9 cellular contexts compared by ENCODE assay signal in genomic region chr4:114132830-114133229, GRCh38.
DNase-seq lines count a peak whose midpoint lies in the region; ATAC-seq, FAIRE-seq and TF ChIP-seq lines count a peak whose summit lies in the region.
"Had no signal": no experiment of that assay in that cellular context is flagged by ENCODE, and none has a peak within 500 bp of the region (broad histone marks: within the 10 kb centered on the region; RNA-seq: fewer than 3 reads in every experiment).

No MANE protein-coding gene starts in this region.

- ATAC-seq in right cardiac atrium (no peak), HG03159 (IDR thresholded peaks at IDR 0.05; ENCODE audit: unreplicated experiment) (peak; percentile 97), K562 (no peak)

- H3K36me3 ChIP-seq in cardiac muscle cell (no peaks in the 10 kb centered on the region), K562 (ENCODE audit: control insufficient read depth, insufficient read depth, low read length) (no peaks in the 10 kb centered on the region)

- no peak for TF ChIP-seq EP300 in K562 (IDR thresholded peaks at IDR 0.05; ENCODE audit: low read length)

- CTCF ChIA-PET in K562 (lab: Yijun Ruan, JAX; ENCODE audit: low intra/inter-chr PET ratio): no interaction called here

- H3K9me3 Mint-ChIP-seq in type B pancreatic cell: peaks cover 5% of the 10 kb centered on the region

- intact Hi-C loops in right cardiac atrium (cut with DNase I): no loop called here
- intact Hi-C loops in K562 (cut with micrococcal nuclease): no loop called here

- no peak overlapping the region for H3K27ac Mint-ChIP-seq in type B pancreatic cell

- no peak overlapping the region for H3K4me2 ChIP-seq in K562 (ENCODE audit: insufficient read depth, low read length)

- POLR2A ChIA-PET in K562 (lab: Yijun Ruan, JAX): no interaction called here

- no peaks in the 10 kb centered on the region for H3K36me3 Mint-ChIP-seq in type B pancreatic cell

- H3K9me3 ChIP-seq in cardiac muscle cell (ENCODE audit: low read depth) (no peaks in the 10 kb centered on the region), right cardiac atrium (ENCODE audit: control insufficient read depth, low read length) (no peaks in the 10 kb centered on the region), K562 (replicated peaks; ENCODE audit: control insufficient read depth, insufficient read depth, low read depth, low read length) (peaks cover 3% of the 10 kb centered on the region; the same call in 1 of the 2 replicates)
- H3K9me3 ChIP-seq: Caco-2 had no signal

- no peaks in the 10 kb centered on the region for H3K4me1 ChIP-seq in cardiac muscle cell (ENCODE audit: low read depth)
- H3K4me1 ChIP-seq in right cardiac atrium (ENCODE audit: control insufficient read depth, insufficient read depth, low read length): no peaks in the 10 kb centered on the region
- no peaks in the 10 kb centered on the region for H3K4me1 ChIP-seq in K562 (replicated peaks in 1 of 2; ENCODE audit: control insufficient read depth in 2 of 2, insufficient read depth in 2 of 2, low read length in 2 of 2)
- H3K4me1 ChIP-seq: Caco-2 had no signal

- TF ChIP-seq CTCF in cardiac muscle cell (IDR thresholded peaks at IDR 0.05; ENCODE audit: low read depth, low read length) (peak; percentile 31), K562 (IDR thresholded peaks at IDR 0.05 in 2 of 3, conservative IDR thresholded peaks at IDR 0.05 in 1 of 3; ENCODE audit: insufficient read depth in 2 of 3, low read depth in 1 of 3, low read length in 3 of 3) (no peak), type B pancreatic cell (conservative IDR thresholded peaks at IDR 0.05) (peak; percentile 66)

- H3K4me3 Mint-ChIP-seq in type B pancreatic cell: no peak overlapping the region

- BruUV-seq in K562 (replicated peaks; lab: Mats Ljungman, UMichigan): no TSS peak

- no peak for FAIRE-seq in K562 (lab: Jason Lieb, UNC)

- no peaks in the 10 kb centered on the region for H3K27me3 ChIP-seq in cardiac muscle cell
- no peaks in the 10 kb centered on the region for H3K27me3 ChIP-seq in right cardiac atrium (ENCODE audit: control insufficient read depth, insufficient read depth)
- H3K27me3 ChIP-seq in K562 (ENCODE audit: control insufficient read depth in 2 of 2, insufficient read depth in 2 of 2, low read length in 2 of 2): no peaks in the 10 kb centered on the region

- H4K20me1 ChIP-seq in K562 (replicated peaks; ENCODE audit: control insufficient read depth, insufficient read depth, low read length): no peaks in the 10 kb centered on the region

- H3K4me1 Mint-ChIP-seq in type B pancreatic cell (ENCODE audit: unreplicated experiment): no peaks in the 10 kb centered on the region

- in situ Hi-C loops in K562 (cut with MboI): no loop called here

- no peaks in the 10 kb centered on the region for H3K79me2 ChIP-seq in K562 (ENCODE audit: control insufficient read depth, insufficient read depth, low read length)

- TF ChIP-seq RAD21 in K562 (CRISPR knock-in tag; conservative IDR thresholded peaks at IDR 0.05 in 1 of 2, IDR thresholded peaks at IDR 0.05 in 1 of 2): no peak

- DNase-seq in cardiac muscle cell (ENCODE audit: low read depth in 1 of 2, low spot score in 1 of 2) (peak in 1 of 2 donors; percentile 10), right cardiac atrium (no peak), K562 (ENCODE audit: extremely low read depth in 1 of 4, low spot score in 3 of 4) (peak in 1 of 4 experiments; percentile 0), type B pancreatic cell (ENCODE audit: extremely low spot score, unreplicated experiment) (no peak), NOMO-1 (lab: John Stamatoyannopoulos, UW; ENCODE audit: unreplicated experiment in 2 of 2) (no peak), NCI-H2196 treated with DMSO at 0.1 percent for 48 hours (lab: John Stamatoyannopoulos, UW; ENCODE audit: unreplicated experiment) (no peak), islet precursor cell (no peak)

- no peak for TF ChIP-seq POLR2A in K562 (conservative IDR thresholded peaks at IDR 0.05)

- no peak overlapping the region for H2AFZ ChIP-seq in K562 (ENCODE audit: low read depth, low read length)

- no peaks in the 10 kb centered on the region for H3K27me3 Mint-ChIP-seq in type B pancreatic cell

- no peaks in the 10 kb centered on the region for H3K9me1 ChIP-seq in K562 (ENCODE audit: control insufficient read depth, insufficient read depth, low read length)

- no peak overlapping the region for H3K9ac ChIP-seq in K562 (ENCODE audit: insufficient read depth in 1 of 2, low read depth in 2 of 2, low read length in 2 of 2)

- 88% methylated on average over 2 of the region's 2 CpGs for WGBS in right cardiac atrium
- WGBS in K562 (ENCODE audit: insufficient coverage, low coverage, missing lambda C conversion rate): 3% methylated on average over 2 of the region's 2 CpGs

- H3K27ac ChIP-seq in cardiac muscle cell (no peak overlapping the region), right cardiac atrium (ENCODE audit: low read length) (no peak overlapping the region), K562 (ENCODE audit: extremely low read depth, low read depth, low read length) (no peak overlapping the region)

- H3K4me3 ChIP-seq in cardiac muscle cell: no peak overlapping the region
- no peak overlapping the region for H3K4me3 ChIP-seq in right cardiac atrium (ENCODE audit: low read length)
- H3K4me3 ChIP-seq in K562: no peak overlapping the region

TF ChIP-seq in K562, 482 proteins besides CTCF, POLR2A, EP300 and RAD21:
- TF ChIP-seq FOXM1 (IDR thresholded peaks at IDR 0.05; ENCODE audit: low read depth) (no peak), FOXM1 (CRISPR knock-in tag; IDR thresholded peaks at IDR 0.05; ENCODE audit: low read depth) (no peak), DIDO1 (tag; IDR thresholded peaks at IDR 0.05; ENCODE audit: low read depth) (no peak), YY1 (IDR thresholded peaks at IDR 0.05; ENCODE audit: borderline replicate concordance in 1 of 3, control insufficient read depth in 1 of 3, extremely low read depth in 1 of 3, insufficient read depth in 3 of 3, insufficient read length in 1 of 3, insufficient replicate concordance in 2 of 3, low read depth in 1 of 3, low read length in 2 of 3) (peak in 2 of 3 experiments; percentile 38 to 49)

Comparison
In these comparisons a context has a peak if more than half of its experiments do, and no peak if none do; other contexts are left out.
1. CTCF ChIP-seq: peak in cardiac muscle cell (single experiment) and type B pancreatic cell (single experiment); none in K562 (0 of 3).